In genomic region chr12:42670719-42671118, GRCh38 we compare ENCODE assay signal across 8 cellular contexts.
"Had no signal": no experiment of that assay in that cellular context is flagged by ENCODE, and none has a peak within 500 bp of the region (broad histone marks: within the 10 kb centered on the region; RNA-seq: fewer than 3 reads in every experiment).

No MANE protein-coding gene starts in this region.

- H3K9me3 Mint-ChIP-seq: HFFc6 had no signal

- H3K4me3 Mint-ChIP-seq: H9, HFFc6, IgD-negative memory B cell had no signal

- DNase-seq: GOT3, H9, HCEC 1CT, HFFc6, KBM-7 had no signal

- H3K27ac ChIP-seq: HL-60 had no signal

- ATAC-seq: HepG2 had no signal

- H3K27ac Mint-ChIP-seq: HFFc6 had no signal
